Comparison of ENCODE assay signal across 1 cellular context in genomic region chr5:39409036-39409435, GRCh38.
TF ChIP-seq lines count a peak whose summit lies in the region.

No MANE protein-coding gene starts in this region.

TF ChIP-seq in IMR-90, 13 proteins besides CTCF, POLR2A, EP300 and RAD21:
- TF ChIP-seq ELK1 (IDR thresholded peaks at IDR 0.05; ENCODE audit: borderline replicate concordance, low read depth, low read length) = no peak
- TF ChIP-seq CEBPB (IDR thresholded peaks at IDR 0.05; ENCODE audit: low read depth, low read length) = 0 out of 2 replicates have a peak, but pooled peaks have one; percentile 21
